33 cellular contexts compared by ENCODE assay signal in the genomic region with DNA sequence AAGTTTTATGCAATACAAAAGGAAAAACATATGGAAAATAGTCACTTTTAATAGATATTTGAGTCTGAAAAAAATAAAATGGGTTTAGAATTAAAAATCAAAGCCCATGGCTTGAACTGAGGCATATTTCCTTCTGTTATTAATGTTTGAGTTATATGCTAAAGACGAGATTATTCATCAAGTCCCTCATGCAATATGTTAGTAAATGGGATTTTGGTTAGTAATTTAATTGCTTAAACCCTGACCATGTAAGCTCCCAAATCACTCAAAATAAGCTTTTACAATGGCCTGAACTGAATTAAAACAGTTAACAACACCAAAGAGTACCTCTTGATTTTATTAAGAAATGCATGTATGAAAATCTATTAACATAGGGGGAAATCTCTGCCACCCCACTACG. TPM values are rescaled to one million over a fixed set of nuclear protein-coding genes. Genes with fewer than 3 reads are reported as not detected.
DNase-seq lines count a peak whose midpoint lies in the region; ATAC-seq and TF ChIP-seq lines count a peak whose summit lies in the region.
"Had no signal": no experiment of that assay in that cellular context is flagged by ENCODE, and none has a peak within 500 bp of the region (broad histone marks: within the 10 kb centered on the region; RNA-seq: fewer than 3 reads in every experiment).

No MANE protein-coding gene starts in this region.

- dilution Hi-C loops in mammary epithelial cell (cut with HindIII; ENCODE audit: low sequenced_read_pairs), result no loop called here

- CTCF ChIA-PET in mammary epithelial cell (lab: Charles Lee; ENCODE audit: low non-redundant PET), result no interaction called here

- no peak overlapping the region for H3K9ac ChIP-seq in mammary epithelial cell (ENCODE audit: insufficient read depth, low read length)

- H3K27me3 ChIP-seq in mammary epithelial cell (ENCODE audit: insufficient read depth, low read length) (no peaks in the 10 kb centered on the region), breast epithelium (no peaks in the 10 kb centered on the region), ascending aorta (no peaks in the 10 kb centered on the region), layer of hippocampus (ENCODE audit: control insufficient read depth, insufficient read depth, low read length) (no peaks in the 10 kb centered on the region), thoracic aorta (replicated peaks; ENCODE audit: insufficient read depth) (no peaks in the 10 kb centered on the region)

- TF ChIP-seq POLR2A in breast epithelium (IDR thresholded peaks at IDR 0.05) (no peak), lower leg skin (IDR thresholded peaks at IDR 0.05) (no peak)

- H3K4me3 ChIP-seq in mammary epithelial cell (replicated peaks in 1 of 3; ENCODE audit: insufficient read depth in 1 of 3, low read depth in 2 of 3, low read length in 3 of 3) (peak overlapping the region; percentile 10 to 33 (median 17)), breast epithelium (no peak overlapping the region), ascending aorta (peak overlapping the region in 1 of 2 donors; percentile 98), thoracic aorta (peak overlapping the region; percentile 87), lower leg skin (ENCODE audit: low read depth, poor library complexity, severe bottlenecking) (no peak overlapping the region)
- H3K4me3 ChIP-seq: psoas muscle had no signal

- H3K4me2 ChIP-seq in mammary epithelial cell (ENCODE audit: insufficient read depth, low read depth, low read length), result peak overlapping the region; percentile 85

- 72% methylated on average over 2 of the region's 2 CpGs for WGBS in mammary epithelial cell (ENCODE audit: low coverage, missing lambda C conversion rate)
- 75 to 78% methylated on average over 2 of the region's 2 CpGs for WGBS in lower leg skin, 2 donors

- DNase-seq in mammary epithelial cell (peak; percentile 10), breast epithelium (ENCODE audit: low spot score in 2 of 2) (no peak), ascending aorta (ENCODE audit: low spot score in 2 of 2) (no peak), thoracic aorta (ENCODE audit: low spot score) (no peak), pons (ENCODE audit: low spot score) (no peak), lower leg skin (ENCODE audit: low spot score in 2 of 2) (no peak)
- DNase-seq: activated CD8-positive, alpha-beta memory T cell treated with anti-CD3 and anti-CD28 coated beads, Interleukin-2, amount 50 U/mL, for 48 hours; activated CD8-positive, alpha-beta T cell treated with anti-CD3 and anti-CD28 coated beads for 36 hours; activated naive CD4-positive, alpha-beta T cell treated with anti-CD3 and anti-CD28 coated beads, Interleukin-2, amount 50 U/mL, for 16 hours; amniotic stem cell; Caco-2; cortex of kidney; foreskin fibroblast; H7; KG1; midbrain; naive thymus-derived CD4-positive, alpha-beta T cell; NCI-H1105; NCI-H187 treated with DMSO at 0.1 percent for 48 hours; NCI-H2171; NCI-H510A; PC-3; psoas muscle; stimulated activated CD4-positive, alpha-beta T cell treated with anti-CD3 and anti-CD28 coated beads, Interleukin-15, amount 100 ng/mL, for 24 hours; stimulated activated CD4-positive, alpha-beta T cell treated with anti-CD3 and anti-CD28 coated beads, Interleukin-4, amount 100 ng/mL, for 4 hours had no signal

- in situ Hi-C loops in mammary epithelial cell (cut with MboI; ENCODE audit: low sequenced_read_pairs in 2 of 2), result no loop called here

- no peak for ATAC-seq in thoracic aorta (ENCODE audit: insufficient number of reproducible peaks, low FRiP score, low read depth)
- no peak for ATAC-seq in HG03139 (IDR thresholded peaks at IDR 0.05; ENCODE audit: unreplicated experiment)
- ATAC-seq: activated CD8-positive, alpha-beta T cell treated with anti-CD3 and anti-CD28 coated beads for 36 hours; activated T-helper 17 cell treated with anti-CD3 and anti-CD28 coated beads, Interleukin-2, amount 50 U/mL, for 72 hours; naive thymus-derived CD4-positive, alpha-beta T cell; PC-3; psoas muscle had no signal

- H3K36me3 ChIP-seq in mammary epithelial cell (ENCODE audit: insufficient read depth, low read length) (no peaks in the 10 kb centered on the region), breast epithelium (no peaks in the 10 kb centered on the region), ascending aorta (no peaks in the 10 kb centered on the region), thoracic aorta (no peaks in the 10 kb centered on the region)

- H2AFZ ChIP-seq in mammary epithelial cell (ENCODE audit: low read depth, low read length), result no peak overlapping the region

- H3K4me1 ChIP-seq in mammary epithelial cell (ENCODE audit: insufficient read depth, low read length) (peaks cover 3% of the 10 kb centered on the region), breast epithelium (no peaks in the 10 kb centered on the region), ascending aorta (peaks cover 0 to 2% of the 10 kb centered on the region in 2 donors), thoracic aorta (ENCODE audit: control insufficient read depth in 1 of 2, low read depth in 2 of 2) (peaks cover 0 to 3% of the 10 kb centered on the region in 2 donors)
- H3K4me1 ChIP-seq: Caco-2, psoas muscle had no signal

- TF ChIP-seq CTCF in mammary epithelial cell (conservative IDR thresholded peaks at IDR 0.05 in 1 of 2, IDR thresholded peaks at IDR 0.05 in 1 of 2; ENCODE audit: extremely low read depth in 1 of 2, insufficient read depth in 1 of 2, low read depth in 1 of 2, low read length in 2 of 2) (no peak), breast epithelium (IDR thresholded peaks at IDR 0.05) (no peak), ascending aorta (IDR thresholded peaks at IDR 0.05) (no peak), thoracic aorta (IDR thresholded peaks at IDR 0.05) (no peak), lower leg skin (IDR thresholded peaks at IDR 0.05) (no peak)

- no peaks in the 10 kb centered on the region for H3K9me3 ChIP-seq in mammary epithelial cell (replicated peaks; ENCODE audit: insufficient read depth, low read length)
- no peaks in the 10 kb centered on the region for H3K9me3 ChIP-seq in breast epithelium
- no peaks in the 10 kb centered on the region for H3K9me3 ChIP-seq in ascending aorta
- no peaks in the 10 kb centered on the region for H3K9me3 ChIP-seq in thoracic aorta
- H3K9me3 ChIP-seq: Caco-2, psoas muscle had no signal

- H3K79me2 ChIP-seq in mammary epithelial cell (ENCODE audit: insufficient read depth, low read length), result peaks cover 53% of the 10 kb centered on the region

- no peaks in the 10 kb centered on the region for H4K20me1 ChIP-seq in mammary epithelial cell (ENCODE audit: insufficient read depth, low read length)

- H3K27ac ChIP-seq in mammary epithelial cell (ENCODE audit: insufficient read depth, low read depth, low read length), result peak overlapping the region; percentile 51
- no peak overlapping the region for H3K27ac ChIP-seq in breast epithelium
- peak overlapping the region; percentile 93 to 96 for H3K27ac ChIP-seq in ascending aorta
- peak overlapping the region; percentile 24 for H3K27ac ChIP-seq in layer of hippocampus (ENCODE audit: low read depth, low read length)
- peak overlapping the region; percentile 10 to 91 for H3K27ac ChIP-seq in thoracic aorta
- H3K27ac ChIP-seq: 22Rv1, C4-2B, psoas muscle had no signal

- intact Hi-C loops in mammary epithelial cell (cut with micrococcal nuclease) (no loop called here), breast epithelium (cut with DNase I; ENCODE audit: low total_unique reads) (no loop called here), ascending aorta (cut with DNase I) (no loop called here), lower leg skin (cut with DNase I; ENCODE audit: low total_unique reads) (no loop called here)

- no TSS peak for BruUV-seq in mammary epithelial cell (replicated peaks; lab: Mats Ljungman, UMichigan)

RNA-seq across cellular contexts. Expression of gene UNC5C, which starts 12.1 kb away (rescaled TPM):
- total RNA-seq in mammary epithelial cell (1 to 10 TPM; 4.5 to 9.8 TPM), breast epithelium (10 to 100 TPM in 1 of 3 donors, 1 to 10 TPM in 2; 6.2 to 20.9 (median 6.2) TPM), ascending aorta (13.3 TPM), thoracic aorta (10 to 100 TPM in 1 of 2 donors, 1 to 10 TPM in 1; 5.3 to 10.0 TPM), lower leg skin (1 to 10 TPM in 2 of 4 donors, under 1 TPM in 2; 0.34 to 1.8 (median 1.2) TPM)
- polyA plus RNA-seq in mammary epithelial cell, result 3.0 TPM
- 22.3 TPM for polyA minus RNA-seq in mammary epithelial cell
- total RNA-seq: activated CD8-positive, alpha-beta T cell treated with anti-CD3 and anti-CD28 coated beads for 36 hours; bronchial epithelial cell; Caco-2; G401; MCF 10A; naive thymus-derived CD4-positive, alpha-beta T cell; PC-3 had no signal
- polyA plus RNA-seq: naive thymus-derived CD4-positive, alpha-beta T cell had no signal

Comparison
In these comparisons a context has a peak if more than half of its experiments do, and no peak if none do; other contexts are left out.
1. H3K27ac ChIP-seq: peak in mammary epithelial cell (single experiment), ascending aorta (2 of 2), layer of hippocampus (single experiment) and thoracic aorta (2 of 2); none in breast epithelium (0 of 2).
2. H3K4me3 ChIP-seq: peak in mammary epithelial cell (3 of 3) and thoracic aorta (single experiment); none in breast epithelium (0 of 3) and lower leg skin (single experiment).